ENCODE assay signal across 1 cellular context in the genomic region with DNA sequence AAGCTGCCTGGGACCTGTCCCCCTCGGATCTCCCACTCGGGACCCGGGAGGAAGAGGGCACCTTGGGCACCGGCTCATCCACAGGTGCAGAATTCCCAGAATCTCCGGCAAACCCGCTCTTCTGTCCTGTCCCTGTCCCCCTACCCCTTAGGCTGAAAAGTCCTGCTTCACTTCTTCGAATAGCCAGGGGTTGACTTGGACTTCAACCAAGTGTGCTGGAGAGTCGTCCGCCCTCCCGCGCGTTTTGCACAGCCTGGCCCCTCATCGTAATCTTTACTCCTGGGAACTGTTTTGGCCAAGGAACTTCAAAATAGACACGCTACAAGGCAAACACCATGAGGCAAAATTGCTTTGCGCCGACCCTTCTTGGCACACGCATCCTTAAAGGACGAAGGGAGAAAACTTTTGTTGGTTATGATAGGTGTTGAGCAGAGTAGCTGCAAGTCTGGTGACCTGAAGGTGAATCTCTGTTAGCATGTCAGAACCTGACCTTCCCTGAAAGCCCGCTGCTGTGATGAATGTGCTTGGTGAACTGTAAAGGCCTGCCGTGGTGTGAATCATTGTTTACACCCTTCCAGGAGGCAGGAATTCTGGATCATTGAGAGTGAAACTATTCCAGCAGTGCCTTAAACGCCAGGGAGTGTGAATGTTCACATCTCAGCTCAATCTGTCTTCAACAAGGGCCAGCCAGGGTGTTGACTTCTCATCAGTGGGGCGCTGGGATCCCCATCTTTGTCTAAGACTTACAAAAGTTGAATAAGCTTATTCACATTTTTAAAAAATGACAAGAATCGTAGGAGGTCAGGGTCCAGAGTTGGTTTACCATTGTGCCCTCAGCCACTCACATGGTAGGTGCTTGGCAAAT.
TF ChIP-seq lines count a peak whose summit lies in the region.

No MANE protein-coding gene starts in this region.

TF ChIP-seq in HepG2, 621 proteins besides CTCF, POLR2A, EP300 and RAD21 (continued from another document and continues in another):
- TF ChIP-seq HMG20A (CRISPR knock-in tag; IDR thresholded peaks at IDR 0.05; ENCODE audit: borderline replicate concordance) (peak; percentile 56; the same call in 1 of the 2 replicates), GABPA (IDR thresholded peaks at IDR 0.05; ENCODE audit: low read depth, low read length) (no peak), GABPA (CRISPR knock-in tag; IDR thresholded peaks at IDR 0.05; ENCODE audit: low read depth) (no peak), JUN (CRISPR knock-in tag; IDR thresholded peaks at IDR 0.05) (peak; percentile 22; the same call in 1 of the 2 replicates), ZNF644 (CRISPR knock-in tag; IDR thresholded peaks at IDR 0.05; ENCODE audit: low read depth) (0 out of 2 replicates have a peak, but pooled peaks have one; percentile 32), NFKB2 (CRISPR knock-in tag; IDR thresholded peaks at IDR 0.05; ENCODE audit: borderline replicate concordance) (0 out of 2 replicates have a peak, but pooled peaks have one; percentile 58), ZNF124 (CRISPR knock-in tag; IDR thresholded peaks at IDR 0.05) (0 out of 2 replicates have a peak, but pooled peaks have one; percentile 40), SP5 (CRISPR knock-in tag; IDR thresholded peaks at IDR 0.05; ENCODE audit: borderline replicate concordance, low read depth) (peak; percentile 15; the same call in 1 of the 2 replicates), POLR2G (IDR thresholded peaks at IDR 0.05; ENCODE audit: low read depth, low read length) (peak; percentile 70), ASH2L (IDR thresholded peaks at IDR 0.05; ENCODE audit: insufficient read length, low read depth, low read length) (peak; percentile 72), SIX1 (CRISPR knock-in tag; IDR thresholded peaks at IDR 0.05; ENCODE audit: borderline replicate concordance) (peak; percentile 24; the same call in 1 of the 2 replicates), SOX6 (IDR thresholded peaks at IDR 0.05) (no peak), SOX6 (CRISPR knock-in tag; IDR thresholded peaks at IDR 0.05) (peak; percentile 74), KDM5A (IDR thresholded peaks at IDR 0.05; ENCODE audit: borderline replicate concordance, low read length) (peak; percentile 32; the same call in 1 of the 2 replicates), FOXK1 (CRISPR knock-in tag; IDR thresholded peaks at IDR 0.05; ENCODE audit: borderline replicate concordance, low read depth) (peak; percentile 27; the same call in 1 of the 2 replicates), ARNT (IDR thresholded peaks at IDR 0.05) (no peak), ZBTB7A (CRISPR knock-in tag; IDR thresholded peaks at IDR 0.05) (0 out of 2 replicates have a peak, but pooled peaks have one; percentile 43), MAZ (IDR thresholded peaks at IDR 0.05; ENCODE audit: borderline replicate concordance, low read depth, low read length) (0 out of 2 replicates have a peak, but pooled peaks have one; percentile 1), MAZ (CRISPR knock-in tag; IDR thresholded peaks at IDR 0.05; ENCODE audit: low read depth) (peak; percentile 26; the same call in 1 of the 2 replicates), JUND (CRISPR knock-in tag; IDR thresholded peaks at IDR 0.05) (0 out of 2 replicates have a peak, but pooled peaks have one; percentile 35), BHLHE40 (IDR thresholded peaks at IDR 0.05; ENCODE audit: low read length) (peak; percentile 39; the same call in 1 of the 2 replicates), ATF7 (IDR thresholded peaks at IDR 0.05) (no peak), ATF7 (CRISPR knock-in tag; IDR thresholded peaks at IDR 0.05) (0 out of 2 replicates have a peak, but pooled peaks have one; percentile 14), HOXA3 (CRISPR knock-in tag; IDR thresholded peaks at IDR 0.05) (peak; percentile 26; the same call in 1 of the 2 replicates), ZMYM2 (CRISPR knock-in tag; IDR thresholded peaks at IDR 0.05) (0 out of 2 replicates have a peak, but pooled peaks have one; percentile 30), NR2F6 (IDR thresholded peaks at IDR 0.05) (peak; percentile 29), NR2F6 (CRISPR knock-in tag; IDR thresholded peaks at IDR 0.05) (no peak), ZNF501 (CRISPR knock-in tag; IDR thresholded peaks at IDR 0.05) (peak; percentile 72), ZMAT3 (CRISPR knock-in tag; conservative IDR thresholded peaks at IDR 0.05) (peak; percentile 63; the same call in 1 of the 2 replicates), ZKSCAN8 (CRISPR knock-in tag; IDR thresholded peaks at IDR 0.05; ENCODE audit: borderline replicate concordance) (peak; percentile 59; the same call in 1 of the 2 replicates), SOX13 (IDR thresholded peaks at IDR 0.05) (0 out of 2 replicates have a peak, but pooled peaks have one; percentile 12), SOX13 (CRISPR knock-in tag; conservative IDR thresholded peaks at IDR 0.05 in 1 of 2, IDR thresholded peaks at IDR 0.05 in 1 of 2) (peak in 1 of 2 experiments; percentile 53; a peak in 1 of 4 replicates), PHF21A (CRISPR knock-in tag; IDR thresholded peaks at IDR 0.05) (peak; percentile 64), ZNF598 (CRISPR knock-in tag; IDR thresholded peaks at IDR 0.05; ENCODE audit: borderline replicate concordance) (no peak), DPF2 (CRISPR knock-in tag; IDR thresholded peaks at IDR 0.05; ENCODE audit: borderline replicate concordance, low read depth) (peak; percentile 24; the same call in 1 of the 2 replicates), BORCS8-MEF2B (CRISPR knock-in tag; IDR thresholded peaks at IDR 0.05) (0 out of 2 replicates have a peak, but pooled peaks have one; percentile 45)
- TF ChIP-seq, protein P1, sequence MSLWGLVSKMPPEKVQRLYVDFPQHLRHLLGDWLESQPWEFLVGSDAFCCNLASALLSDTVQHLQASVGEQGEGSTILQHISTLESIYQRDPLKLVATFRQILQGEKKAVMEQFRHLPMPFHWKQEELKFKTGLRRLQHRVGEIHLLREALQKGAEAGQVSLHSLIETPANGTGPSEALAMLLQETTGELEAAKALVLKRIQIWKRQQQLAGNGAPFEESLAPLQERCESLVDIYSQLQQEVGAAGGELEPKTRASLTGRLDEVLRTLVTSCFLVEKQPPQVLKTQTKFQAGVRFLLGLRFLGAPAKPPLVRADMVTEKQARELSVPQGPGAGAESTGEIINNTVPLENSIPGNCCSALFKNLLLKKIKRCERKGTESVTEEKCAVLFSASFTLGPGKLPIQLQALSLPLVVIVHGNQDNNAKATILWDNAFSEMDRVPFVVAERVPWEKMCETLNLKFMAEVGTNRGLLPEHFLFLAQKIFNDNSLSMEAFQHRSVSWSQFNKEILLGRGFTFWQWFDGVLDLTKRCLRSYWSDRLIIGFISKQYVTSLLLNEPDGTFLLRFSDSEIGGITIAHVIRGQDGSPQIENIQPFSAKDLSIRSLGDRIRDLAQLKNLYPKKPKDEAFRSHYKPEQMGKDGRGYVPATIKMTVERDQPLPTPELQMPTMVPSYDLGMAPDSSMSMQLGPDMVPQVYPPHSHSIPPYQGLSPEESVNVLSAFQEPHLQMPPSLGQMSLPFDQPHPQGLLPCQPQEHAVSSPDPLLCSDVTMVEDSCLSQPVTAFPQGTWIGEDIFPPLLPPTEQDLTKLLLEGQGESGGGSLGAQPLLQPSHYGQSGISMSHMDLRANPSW (CRISPR knock-in tag; IDR thresholded peaks at IDR 0.05; ENCODE audit: borderline replicate concordance): peak; percentile 33; the same call in 1 of the 2 replicates
- TF ChIP-seq, protein P2, sequence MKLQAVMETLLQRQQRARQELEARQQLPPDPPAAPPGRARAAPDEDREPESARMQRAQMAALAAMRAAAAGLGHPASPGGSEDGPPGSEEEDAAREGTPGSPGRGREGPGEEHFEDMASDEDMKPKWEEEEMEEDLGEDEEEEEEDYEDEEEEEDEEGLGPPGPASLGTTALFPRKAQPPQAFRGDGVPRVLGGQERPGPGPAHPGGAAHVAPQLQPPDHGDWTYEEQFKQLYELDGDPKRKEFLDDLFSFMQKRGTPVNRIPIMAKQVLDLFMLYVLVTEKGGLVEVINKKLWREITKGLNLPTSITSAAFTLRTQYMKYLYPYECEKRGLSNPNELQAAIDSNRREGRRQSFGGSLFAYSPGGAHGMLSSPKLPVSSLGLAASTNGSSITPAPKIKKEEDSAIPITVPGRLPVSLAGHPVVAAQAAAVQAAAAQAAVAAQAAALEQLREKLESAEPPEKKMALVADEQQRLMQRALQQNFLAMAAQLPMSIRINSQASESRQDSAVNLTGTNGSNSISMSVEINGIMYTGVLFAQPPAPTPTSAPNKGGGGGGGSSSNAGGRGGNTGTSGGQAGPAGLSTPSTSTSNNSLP (IDR thresholded peaks at IDR 0.05; ENCODE audit: low read depth, low read length): no peak; the same call in 1 of the 2 replicates
- TF ChIP-seq, protein P3, sequence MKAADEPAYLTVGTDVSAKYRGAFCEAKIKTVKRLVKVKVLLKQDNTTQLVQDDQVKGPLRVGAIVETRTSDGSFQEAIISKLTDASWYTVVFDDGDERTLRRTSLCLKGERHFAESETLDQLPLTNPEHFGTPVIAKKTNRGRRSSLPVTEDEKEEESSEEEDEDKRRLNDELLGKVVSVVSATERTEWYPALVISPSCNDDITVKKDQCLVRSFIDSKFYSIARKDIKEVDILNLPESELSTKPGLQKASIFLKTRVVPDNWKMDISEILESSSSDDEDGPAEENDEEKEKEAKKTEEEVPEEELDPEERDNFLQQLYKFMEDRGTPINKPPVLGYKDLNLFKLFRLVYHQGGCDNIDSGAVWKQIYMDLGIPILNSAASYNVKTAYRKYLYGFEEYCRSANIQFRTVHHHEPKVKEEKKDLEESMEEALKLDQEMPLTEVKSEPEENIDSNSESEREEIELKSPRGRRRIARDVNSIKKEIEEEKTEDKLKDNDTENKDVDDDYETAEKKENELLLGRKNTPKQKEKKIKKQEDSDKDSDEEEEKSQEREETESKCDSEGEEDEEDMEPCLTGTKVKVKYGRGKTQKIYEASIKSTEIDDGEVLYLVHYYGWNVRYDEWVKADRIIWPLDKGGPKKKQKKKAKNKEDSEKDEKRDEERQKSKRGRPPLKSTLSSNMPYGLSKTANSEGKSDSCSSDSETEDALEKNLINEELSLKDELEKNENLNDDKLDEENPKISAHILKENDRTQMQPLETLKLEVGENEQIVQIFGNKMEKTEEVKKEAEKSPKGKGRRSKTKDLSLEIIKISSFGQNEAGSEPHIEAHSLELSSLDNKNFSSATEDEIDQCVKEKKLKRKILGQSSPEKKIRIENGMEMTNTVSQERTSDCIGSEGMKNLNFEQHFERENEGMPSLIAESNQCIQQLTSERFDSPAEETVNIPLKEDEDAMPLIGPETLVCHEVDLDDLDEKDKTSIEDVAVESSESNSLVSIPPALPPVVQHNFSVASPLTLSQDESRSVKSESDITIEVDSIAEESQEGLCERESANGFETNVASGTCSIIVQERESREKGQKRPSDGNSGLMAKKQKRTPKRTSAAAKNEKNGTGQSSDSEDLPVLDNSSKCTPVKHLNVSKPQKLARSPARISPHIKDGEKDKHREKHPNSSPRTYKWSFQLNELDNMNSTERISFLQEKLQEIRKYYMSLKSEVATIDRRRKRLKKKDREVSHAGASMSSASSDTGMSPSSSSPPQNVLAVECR (CRISPR knock-in tag; IDR thresholded peaks at IDR 0.05; ENCODE audit: borderline replicate concordance): peak; percentile 33; the same call in 1 of the 2 replicates
- TF ChIP-seq, protein P4, sequence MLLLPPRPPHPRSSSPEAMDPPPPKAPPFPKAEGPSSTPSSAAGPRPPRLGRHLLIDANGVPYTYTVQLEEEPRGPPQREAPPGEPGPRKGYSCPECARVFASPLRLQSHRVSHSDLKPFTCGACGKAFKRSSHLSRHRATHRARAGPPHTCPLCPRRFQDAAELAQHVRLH (CRISPR knock-in tag; IDR thresholded peaks at IDR 0.05; ENCODE audit: borderline replicate concordance, low read depth): 0 out of 2 replicates have a peak, but pooled peaks have one; percentile 25
- TF ChIP-seq, protein P5, sequence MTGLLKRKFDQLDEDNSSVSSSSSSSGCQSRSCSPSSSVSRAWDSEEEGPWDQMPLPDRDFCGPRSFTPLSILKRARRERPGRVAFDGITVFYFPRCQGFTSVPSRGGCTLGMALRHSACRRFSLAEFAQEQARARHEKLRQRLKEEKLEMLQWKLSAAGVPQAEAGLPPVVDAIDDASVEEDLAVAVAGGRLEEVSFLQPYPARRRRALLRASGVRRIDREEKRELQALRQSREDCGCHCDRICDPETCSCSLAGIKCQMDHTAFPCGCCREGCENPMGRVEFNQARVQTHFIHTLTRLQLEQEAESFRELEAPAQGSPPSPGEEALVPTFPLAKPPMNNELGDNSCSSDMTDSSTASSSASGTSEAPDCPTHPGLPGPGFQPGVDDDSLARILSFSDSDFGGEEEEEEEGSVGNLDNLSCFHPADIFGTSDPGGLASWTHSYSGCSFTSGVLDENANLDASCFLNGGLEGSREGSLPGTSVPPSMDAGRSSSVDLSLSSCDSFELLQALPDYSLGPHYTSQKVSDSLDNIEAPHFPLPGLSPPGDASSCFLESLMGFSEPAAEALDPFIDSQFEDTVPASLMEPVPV (CRISPR knock-in tag; IDR thresholded peaks at IDR 0.05): no peak
- TF ChIP-seq, protein P6, sequence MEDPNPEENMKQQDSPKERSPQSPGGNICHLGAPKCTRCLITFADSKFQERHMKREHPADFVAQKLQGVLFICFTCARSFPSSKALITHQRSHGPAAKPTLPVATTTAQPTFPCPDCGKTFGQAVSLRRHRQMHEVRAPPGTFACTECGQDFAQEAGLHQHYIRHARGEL (CRISPR knock-in tag; IDR thresholded peaks at IDR 0.05): no peak
- TF ChIP-seq, protein P7, sequence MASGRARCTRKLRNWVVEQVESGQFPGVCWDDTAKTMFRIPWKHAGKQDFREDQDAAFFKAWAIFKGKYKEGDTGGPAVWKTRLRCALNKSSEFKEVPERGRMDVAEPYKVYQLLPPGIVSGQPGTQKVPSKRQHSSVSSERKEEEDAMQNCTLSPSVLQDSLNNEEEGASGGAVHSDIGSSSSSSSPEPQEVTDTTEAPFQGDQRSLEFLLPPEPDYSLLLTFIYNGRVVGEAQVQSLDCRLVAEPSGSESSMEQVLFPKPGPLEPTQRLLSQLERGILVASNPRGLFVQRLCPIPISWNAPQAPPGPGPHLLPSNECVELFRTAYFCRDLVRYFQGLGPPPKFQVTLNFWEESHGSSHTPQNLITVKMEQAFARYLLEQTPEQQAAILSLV (CRISPR knock-in tag; IDR thresholded peaks at IDR 0.05; ENCODE audit: borderline replicate concordance): peak; percentile 24; the same call in 1 of the 2 replicates
- TF ChIP-seq, protein P8, sequence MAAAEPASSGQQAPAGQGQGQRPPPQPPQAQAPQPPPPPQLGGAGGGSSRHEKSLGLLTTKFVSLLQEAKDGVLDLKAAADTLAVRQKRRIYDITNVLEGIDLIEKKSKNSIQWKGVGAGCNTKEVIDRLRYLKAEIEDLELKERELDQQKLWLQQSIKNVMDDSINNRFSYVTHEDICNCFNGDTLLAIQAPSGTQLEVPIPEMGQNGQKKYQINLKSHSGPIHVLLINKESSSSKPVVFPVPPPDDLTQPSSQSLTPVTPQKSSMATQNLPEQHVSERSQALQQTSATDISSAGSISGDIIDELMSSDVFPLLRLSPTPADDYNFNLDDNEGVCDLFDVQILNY (CRISPR knock-in tag; conservative IDR thresholded peaks at IDR 0.05): no peak
